In the genomic region with DNA sequence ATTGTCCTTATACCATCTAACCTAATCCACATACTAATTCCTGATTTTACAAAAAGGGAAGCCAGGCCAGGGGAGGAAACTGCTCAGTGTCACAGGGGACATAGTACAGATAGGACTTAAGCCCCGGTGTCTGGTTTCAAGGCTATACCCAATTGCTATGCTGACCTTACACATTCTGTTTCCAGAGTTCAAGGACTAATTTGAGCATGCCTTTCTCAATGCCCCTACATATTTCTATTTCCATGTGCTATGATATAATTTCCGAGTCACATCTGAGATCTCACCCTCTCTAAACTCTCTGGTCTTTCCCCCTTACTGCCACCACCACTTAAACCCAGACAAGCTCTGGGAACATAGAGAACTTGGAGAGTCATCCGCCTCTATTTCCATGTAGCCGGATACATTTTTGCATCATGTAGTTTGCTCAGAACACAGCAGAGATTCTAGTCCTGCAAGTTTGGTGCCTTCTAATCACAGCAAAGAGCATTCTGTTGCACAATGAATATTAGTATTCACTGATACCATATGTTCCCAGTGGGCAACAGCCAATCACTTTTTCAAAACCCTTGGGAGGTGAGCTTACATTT, we compare ENCODE assay signal across 1 cellular context.
A peak's percentile ranks its signal among the peaks of the same experiment; 100 is the strongest.
TF ChIP-seq lines count a peak whose summit lies in the region.

No MANE protein-coding gene starts in this region.

TF ChIP-seq in HepG2, 621 proteins besides CTCF, POLR2A, EP300 and RAD21 (continued from another document and continues in another):
- TF ChIP-seq, protein P1, sequence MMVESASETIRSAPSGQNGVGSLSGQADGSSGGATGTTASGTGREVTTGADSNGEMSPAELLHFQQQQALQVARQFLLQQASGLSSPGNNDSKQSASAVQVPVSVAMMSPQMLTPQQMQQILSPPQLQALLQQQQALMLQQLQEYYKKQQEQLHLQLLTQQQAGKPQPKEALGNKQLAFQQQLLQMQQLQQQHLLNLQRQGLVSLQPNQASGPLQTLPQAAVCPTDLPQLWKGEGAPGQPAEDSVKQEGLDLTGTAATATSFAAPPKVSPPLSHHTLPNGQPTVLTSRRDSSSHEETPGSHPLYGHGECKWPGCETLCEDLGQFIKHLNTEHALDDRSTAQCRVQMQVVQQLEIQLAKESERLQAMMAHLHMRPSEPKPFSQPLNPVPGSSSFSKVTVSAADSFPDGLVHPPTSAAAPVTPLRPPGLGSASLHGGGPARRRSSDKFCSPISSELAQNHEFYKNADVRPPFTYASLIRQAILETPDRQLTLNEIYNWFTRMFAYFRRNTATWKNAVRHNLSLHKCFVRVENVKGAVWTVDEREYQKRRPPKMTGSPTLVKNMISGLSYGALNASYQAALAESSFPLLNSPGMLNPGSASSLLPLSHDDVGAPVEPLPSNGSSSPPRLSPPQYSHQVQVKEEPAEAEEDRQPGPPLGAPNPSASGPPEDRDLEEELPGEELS (CRISPR knock-in tag; IDR thresholded peaks at IDR 0.05): peak; percentile 80
- peak; percentile 93; the same call in 1 of the 2 replicates for TF ChIP-seq SALL1 (CRISPR knock-in tag; IDR thresholded peaks at IDR 0.05)
- peak; percentile 78; the same call in 1 of the 2 replicates for TF ChIP-seq SOX5 (CRISPR knock-in tag; IDR thresholded peaks at IDR 0.05; ENCODE audit: borderline replicate concordance)
- no peak for TF ChIP-seq TAF1 (CRISPR knock-in tag; IDR thresholded peaks at IDR 0.05)
- TF ChIP-seq TBP (CRISPR knock-in tag; IDR thresholded peaks at IDR 0.05): no peak
- TF ChIP-seq ZBTB34 (CRISPR knock-in tag; IDR thresholded peaks at IDR 0.05): no peak
- peak in 1 of 2 experiments; percentile 96; a peak in 2 of 4 replicates for TF ChIP-seq ATF4 (CRISPR knock-in tag; IDR thresholded peaks at IDR 0.05)
- TF ChIP-seq, protein P2, sequence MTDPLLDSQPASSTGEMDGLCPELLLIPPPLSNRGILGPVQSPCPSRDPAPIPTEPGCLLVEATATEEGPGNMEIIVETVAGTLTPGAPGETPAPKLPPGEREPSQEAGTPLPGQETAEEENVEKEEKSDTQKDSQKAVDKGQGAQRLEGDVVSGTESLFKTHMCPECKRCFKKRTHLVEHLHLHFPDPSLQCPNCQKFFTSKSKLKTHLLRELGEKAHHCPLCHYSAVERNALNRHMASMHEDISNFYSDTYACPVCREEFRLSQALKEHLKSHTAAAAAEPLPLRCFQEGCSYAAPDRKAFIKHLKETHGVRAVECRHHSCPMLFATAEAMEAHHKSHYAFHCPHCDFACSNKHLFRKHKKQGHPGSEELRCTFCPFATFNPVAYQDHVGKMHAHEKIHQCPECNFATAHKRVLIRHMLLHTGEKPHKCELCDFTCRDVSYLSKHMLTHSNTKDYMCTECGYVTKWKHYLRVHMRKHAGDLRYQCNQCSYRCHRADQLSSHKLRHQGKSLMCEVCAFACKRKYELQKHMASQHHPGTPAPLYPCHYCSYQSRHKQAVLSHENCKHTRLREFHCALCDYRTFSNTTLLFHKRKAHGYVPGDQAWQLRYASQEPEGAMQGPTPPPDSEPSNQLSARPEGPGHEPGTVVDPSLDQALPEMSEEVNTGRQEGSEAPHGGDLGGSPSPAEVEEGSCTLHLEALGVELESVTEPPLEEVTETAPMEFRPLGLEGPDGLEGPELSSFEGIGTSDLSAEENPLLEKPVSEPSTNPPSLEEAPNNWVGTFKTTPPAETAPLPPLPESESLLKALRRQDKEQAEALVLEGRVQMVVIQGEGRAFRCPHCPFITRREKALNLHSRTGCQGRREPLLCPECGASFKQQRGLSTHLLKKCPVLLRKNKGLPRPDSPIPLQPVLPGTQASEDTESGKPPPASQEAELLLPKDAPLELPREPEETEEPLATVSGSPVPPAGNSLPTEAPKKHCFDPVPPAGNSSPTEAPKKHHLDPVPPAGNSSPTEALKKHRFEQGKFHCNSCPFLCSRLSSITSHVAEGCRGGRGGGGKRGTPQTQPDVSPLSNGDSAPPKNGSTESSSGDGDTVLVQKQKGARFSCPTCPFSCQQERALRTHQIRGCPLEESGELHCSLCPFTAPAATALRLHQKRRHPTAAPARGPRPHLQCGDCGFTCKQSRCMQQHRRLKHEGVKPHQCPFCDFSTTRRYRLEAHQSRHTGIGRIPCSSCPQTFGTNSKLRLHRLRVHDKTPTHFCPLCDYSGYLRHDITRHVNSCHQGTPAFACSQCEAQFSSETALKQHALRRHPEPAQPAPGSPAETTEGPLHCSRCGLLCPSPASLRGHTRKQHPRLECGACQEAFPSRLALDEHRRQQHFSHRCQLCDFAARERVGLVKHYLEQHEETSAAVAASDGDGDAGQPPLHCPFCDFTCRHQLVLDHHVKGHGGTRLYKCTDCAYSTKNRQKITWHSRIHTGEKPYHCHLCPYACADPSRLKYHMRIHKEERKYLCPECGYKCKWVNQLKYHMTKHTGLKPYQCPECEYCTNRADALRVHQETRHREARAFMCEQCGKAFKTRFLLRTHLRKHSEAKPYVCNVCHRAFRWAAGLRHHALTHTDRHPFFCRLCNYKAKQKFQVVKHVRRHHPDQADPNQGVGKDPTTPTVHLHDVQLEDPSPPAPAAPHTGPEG (CRISPR knock-in tag; IDR thresholded peaks at IDR 0.05): 0 out of 2 replicates have a peak, but pooled peaks have one; percentile 39
- no peak for TF ChIP-seq KLF15 (CRISPR knock-in tag; IDR thresholded peaks at IDR 0.05; ENCODE audit: borderline replicate concordance)
- TF ChIP-seq ARID5B (CRISPR knock-in tag; IDR thresholded peaks at IDR 0.05): peak; percentile 93
- no peak for TF ChIP-seq ZBTB3 (CRISPR knock-in tag; IDR thresholded peaks at IDR 0.05; ENCODE audit: borderline replicate concordance, low read depth)
- TF ChIP-seq SMAD1 (CRISPR knock-in tag; IDR thresholded peaks at IDR 0.05; ENCODE audit: borderline replicate concordance, low read depth): no peak
- no peak for TF ChIP-seq TCF7L2 (IDR thresholded peaks at IDR 0.05; ENCODE audit: low read depth, low read length)
- TF ChIP-seq ZNF557 (CRISPR knock-in tag; IDR thresholded peaks at IDR 0.05): no peak
- TF ChIP-seq KDM1A (CRISPR knock-in tag; IDR thresholded peaks at IDR 0.05): no peak
- TF ChIP-seq GRHL1 (CRISPR knock-in tag; conservative IDR thresholded peaks at IDR 0.05): no peak
- TF ChIP-seq MYPOP (CRISPR knock-in tag; IDR thresholded peaks at IDR 0.05): no peak
- TF ChIP-seq SPEN (CRISPR knock-in tag; IDR thresholded peaks at IDR 0.05; ENCODE audit: low read depth): no peak
- TF ChIP-seq MAFK (conservative IDR thresholded peaks at IDR 0.05 in 1 of 2, IDR thresholded peaks at IDR 0.05 in 1 of 2; ENCODE audit: low read length in 2 of 2): peak; percentile 42 to 64
- TF ChIP-seq RXRB (CRISPR knock-in tag; IDR thresholded peaks at IDR 0.05; ENCODE audit: borderline replicate concordance): peak; percentile 82
- TF ChIP-seq, protein P3, sequence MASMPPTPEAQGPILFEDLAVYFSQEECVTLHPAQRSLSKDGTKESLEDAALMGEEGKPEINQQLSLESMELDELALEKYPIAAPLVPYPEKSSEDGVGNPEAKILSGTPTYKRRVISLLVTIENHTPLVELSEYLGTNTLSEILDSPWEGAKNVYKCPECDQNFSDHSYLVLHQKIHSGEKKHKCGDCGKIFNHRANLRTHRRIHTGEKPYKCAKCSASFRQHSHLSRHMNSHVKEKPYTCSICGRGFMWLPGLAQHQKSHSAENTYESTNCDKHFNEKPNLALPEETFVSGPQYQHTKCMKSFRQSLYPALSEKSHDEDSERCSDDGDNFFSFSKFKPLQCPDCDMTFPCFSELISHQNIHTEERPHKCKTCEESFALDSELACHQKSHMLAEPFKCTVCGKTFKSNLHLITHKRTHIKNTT (CRISPR knock-in tag; IDR thresholded peaks at IDR 0.05): no peak
- no peak for TF ChIP-seq ZNF816 (CRISPR knock-in tag; IDR thresholded peaks at IDR 0.05; ENCODE audit: borderline replicate concordance)
- TF ChIP-seq ATF1 (CRISPR knock-in tag; IDR thresholded peaks at IDR 0.05): peak; percentile 57
- TF ChIP-seq BATF2 (CRISPR knock-in tag; IDR thresholded peaks at IDR 0.05): no peak
- no peak for TF ChIP-seq ZNF160 (CRISPR knock-in tag; IDR thresholded peaks at IDR 0.05)
- TF ChIP-seq ZNF549 (CRISPR knock-in tag; IDR thresholded peaks at IDR 0.05): no peak
- TF ChIP-seq SIX4 (CRISPR knock-in tag; IDR thresholded peaks at IDR 0.05): peak; percentile 99
- TF ChIP-seq ZNF496 (CRISPR knock-in tag; IDR thresholded peaks at IDR 0.05; ENCODE audit: insufficient replicate concordance): no peak
- no peak for TF ChIP-seq MATR3 (CRISPR knock-in tag; IDR thresholded peaks at IDR 0.05)
- TF ChIP-seq RELA (CRISPR knock-in tag; IDR thresholded peaks at IDR 0.05): no peak
